Comparison of ENCODE assay signal across 8 cellular contexts in genomic region chr1:64823691-64824476, GRCh38.
DNase-seq lines count a peak whose midpoint lies in the region; ATAC-seq, FAIRE-seq and TF ChIP-seq lines count a peak whose summit lies in the region.

No MANE protein-coding gene starts in this region.

- no CpG with 5 or more reads among the region's 11 CpGs for WGBS in trophoblast cell (ENCODE audit: extremely low coverage, insufficient coverage, insufficient read length)

- H3K36me3 ChIP-seq in A673 (ENCODE audit: insufficient read depth, low read length, poor library complexity, severe bottlenecking) (peaks cover 11% of the 10 kb centered on the region), MG63 (no peaks in the 10 kb centered on the region), trophoblast cell (ENCODE audit: control insufficient read depth in 1 of 2, insufficient read depth in 2 of 2, low read length in 2 of 2) (no peaks in the 10 kb centered on the region)

- peak; percentile 94 for DNase-seq in A673 (ENCODE audit: low spot score)
- DNase-seq in MG63 = peak; percentile 23
- DNase-seq in RWPE1 (ENCODE audit: low spot score) = peak; percentile 45
- peak; percentile 54 for DNase-seq in activated naive CD4-positive, alpha-beta T cell treated with Interleukin-2 at 50 U/mL for 16 hours
- peak; percentile 79 for DNase-seq in globus pallidus (ENCODE audit: low spot score)
- DNase-seq in trophoblast cell = peak; percentile 53 to 89
- peak; percentile 63 for DNase-seq in urothelium cell line (ENCODE audit: low spot score)

- BruUV-seq in A673 (replicated peaks; lab: Mats Ljungman, UMichigan) = no TSS peak

- no peak overlapping the region for H4K12ac ChIP-seq in trophoblast cell (ENCODE audit: low read depth, low read length)

- no peak overlapping the region for H4K91ac ChIP-seq in trophoblast cell (ENCODE audit: low read depth, low read length)

- H3K4me1 ChIP-seq in A673 (ENCODE audit: insufficient read depth, low read length, poor library complexity, severe bottlenecking) (peaks cover 42% of the 10 kb centered on the region), trophoblast cell (ENCODE audit: control insufficient read depth in 1 of 2, insufficient read depth in 2 of 2, low read length in 2 of 2) (no peaks in the 10 kb centered on the region)

- H3K23ac ChIP-seq in trophoblast cell (ENCODE audit: low read length) = no peak overlapping the region

- POLR2A ChIA-PET in A673 (lab: Charles Lee; ENCODE audit: low non-redundant PET) = interaction anchor here (0.6 kb wide), 2 partner anchors 347 to 1306 kb away, joined by 5 to 15 read pairs; no protein-coding TSS in a partner anchor
- POLR2A ChIA-PET in RWPE1 (lab: Yijun Ruan, JAX; ENCODE audit: low non-redundant PET) = no interaction called here

- no peak overlapping the region for H3K9ac ChIP-seq in trophoblast cell (ENCODE audit: low read length)

- H3K27ac ChIP-seq in A673 (ENCODE audit: low read depth, low read length, poor library complexity, severe bottlenecking) (peak overlapping the region; percentile 50), RWPE1 (no peak overlapping the region), trophoblast cell (ENCODE audit: low read depth, low read length) (no peak overlapping the region)

- no peak overlapping the region for H4K8ac ChIP-seq in trophoblast cell (ENCODE audit: low read depth, low read length)

- no peak overlapping the region for H3K4me2 ChIP-seq in trophoblast cell (ENCODE audit: low read length)

- CTCF ChIA-PET in A673 (lab: Charles Lee) (interaction anchor here (0.6 to 1.2 kb wide), 6 partner anchors 78 to 581 kb away, joined by 3 to 14 read pairs (median 5); partner anchors contain the start of gene RAVER2), RWPE1 (lab: Yijun Ruan, JAX) (interaction anchor here (0.6 to 1.2 kb wide), 10 partner anchors 24 to 578 kb away, joined by 3 to 5 read pairs (median 4); no protein-coding TSS in a partner anchor)

- TF ChIP-seq CTCF in A673 (conservative IDR thresholded peaks at IDR 0.05; ENCODE audit: low read depth, low read length) (peak; percentile 93), RWPE1 (conservative IDR thresholded peaks at IDR 0.05; ENCODE audit: low read depth) (peak; percentile 78)

- peak; percentile 74 for FAIRE-seq in urothelium cell line (lab: Jason Lieb, UNC)

- H2BK120ac ChIP-seq in trophoblast cell (ENCODE audit: insufficient read depth, low read length, poor library complexity) = no peak overlapping the region

- H2AK5ac ChIP-seq in trophoblast cell (ENCODE audit: low read length) = no peak overlapping the region

- no peak overlapping the region for H2BK12ac ChIP-seq in trophoblast cell (ENCODE audit: low read length)

- H2BK5ac ChIP-seq in trophoblast cell (ENCODE audit: low read depth, low read length, poor library complexity) = no peak overlapping the region

- H3K79me2 ChIP-seq in trophoblast cell (ENCODE audit: control insufficient read depth, insufficient read depth, low read length, poor library complexity) = no peaks in the 10 kb centered on the region

- peak; percentile 61 for ATAC-seq in GM18498 (IDR thresholded peaks at IDR 0.05; ENCODE audit: unreplicated experiment)

- H3K9me3 ChIP-seq in A673 (ENCODE audit: low read depth, low read length, poor library complexity, severe bottlenecking) = no peaks in the 10 kb centered on the region
- H3K9me3 ChIP-seq in MG63 = no peaks in the 10 kb centered on the region
- H3K9me3 ChIP-seq in trophoblast cell (ENCODE audit: insufficient read depth, low read depth, low read length) = no peaks in the 10 kb centered on the region

- H3K4ac ChIP-seq in trophoblast cell (ENCODE audit: low read depth, low read length) = no peak overlapping the region

- H3K79me1 ChIP-seq in trophoblast cell (ENCODE audit: low read length) = no peaks in the 10 kb centered on the region

- intact Hi-C loops in A673 (cut with micrococcal nuclease; ENCODE audit: unreplicated experiment) = loop anchor here (1.0 to 10.0 kb wide), 7 partner anchors 80 to 1207 kb away; no protein-coding TSS in a partner anchor

- no peak overlapping the region for H3K14ac ChIP-seq in trophoblast cell (ENCODE audit: low read length)

- H3K27me3 ChIP-seq in A673 (replicated peaks; ENCODE audit: insufficient read depth, low read depth, low read length, poor library complexity) (no peaks in the 10 kb centered on the region), MG63 (no peaks in the 10 kb centered on the region), trophoblast cell (ENCODE audit: insufficient read depth, low read length) (no peaks in the 10 kb centered on the region)

- no peak overlapping the region for H3K18ac ChIP-seq in trophoblast cell (ENCODE audit: low read length)

- no peak overlapping the region for H3K4me3 ChIP-seq in A673 (ENCODE audit: low read depth, low read length, poor library complexity, severe bottlenecking)
- no peak overlapping the region for H3K4me3 ChIP-seq in MG63
- no peak overlapping the region for H3K4me3 ChIP-seq in trophoblast cell (ENCODE audit: low read depth, low read length)

- H2AFZ ChIP-seq in trophoblast cell (ENCODE audit: insufficient read depth, low read length, poor library complexity) = no peak overlapping the region

Comparison
In these comparisons a context has a peak if more than half of its experiments do, and no peak if none do; other contexts are left out.
1. DNase-seq: peak in every context shown above with its lines; median percentile 94 in A673; 79 in globus pallidus; 71 in trophoblast cell; 63 in urothelium cell line; 54 in activated naive CD4-positive, alpha-beta T cell treated with Interleukin-2 at 50 U/mL for 16 hours; 45 in RWPE1; 23 in MG63.